8 cellular contexts compared by ENCODE assay signal in the genomic region with DNA sequence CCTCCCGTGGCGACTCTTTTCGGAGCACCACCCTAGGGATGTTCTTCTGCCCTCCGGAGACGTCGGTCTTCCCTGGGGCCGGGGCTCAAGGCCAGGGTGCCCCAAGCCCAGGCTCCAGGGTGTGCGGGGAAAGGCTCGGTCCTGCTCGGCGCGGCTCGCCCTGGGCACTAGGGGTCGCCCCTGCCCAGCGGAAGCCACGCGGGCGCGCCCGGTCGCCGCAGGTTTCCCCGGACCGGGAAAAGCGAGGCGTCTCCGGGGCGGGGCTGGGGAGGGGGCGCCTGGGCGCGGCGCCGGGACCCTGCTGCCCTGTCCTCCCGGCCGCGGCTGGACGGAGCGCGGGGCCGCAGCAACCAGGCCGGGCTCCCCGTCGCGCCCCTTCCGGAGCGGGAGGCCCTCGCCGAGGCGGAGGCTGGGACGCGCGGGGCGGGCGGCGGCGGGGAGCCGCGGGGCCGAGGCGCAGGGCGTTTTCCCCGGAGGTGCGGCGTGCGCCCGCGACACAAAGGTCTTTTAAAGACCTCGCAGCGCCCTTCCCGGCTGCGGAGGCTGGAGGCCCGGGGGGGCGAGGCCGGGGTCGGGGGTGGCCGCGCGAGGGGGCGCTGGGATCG.
DNase-seq lines count a peak whose midpoint lies in the region; ATAC-seq and TF ChIP-seq lines count a peak whose summit lies in the region.

No MANE protein-coding gene starts in this region.

- H4K20me1 ChIP-seq in DOHH2 (ENCODE audit: control insufficient read depth, insufficient read depth, low read depth, low read length) = no peaks in the 10 kb centered on the region
- H4K20me1 ChIP-seq in Karpas-422 (ENCODE audit: insufficient read depth, low read depth, low read length) = no peaks in the 10 kb centered on the region

- H3K4me1 ChIP-seq in DOHH2 (ENCODE audit: control insufficient read depth, low read length) = 0 out of 2 replicates have a peak, but pooled peaks cover 5% of the 10 kb centered on the region
- peaks cover 25% of the 10 kb centered on the region for H3K4me1 ChIP-seq in Karpas-422 (ENCODE audit: low read length)
- H3K4me1 ChIP-seq in upper lobe of left lung = peaks cover 19 to 36% (median 25%) of the 10 kb centered on the region in 4 donors

- peaks cover 7% of the 10 kb centered on the region for H3K4me1 Mint-ChIP-seq in activated naive CD8-positive, alpha-beta T cell (ENCODE audit: low read depth)

- no peak overlapping the region for H2AFZ ChIP-seq in Karpas-422 (ENCODE audit: low read length)

- H3K4me2 ChIP-seq in DOHH2 (ENCODE audit: low read length) (peak overlapping the region; percentile 62), Karpas-422 (ENCODE audit: low read depth, low read length, poor library complexity, severe bottlenecking) (peak overlapping the region; percentile 17)

- no peak for TF ChIP-seq EP300 in upper lobe of left lung (IDR thresholded peaks at IDR 0.05)

- H3K9me2 ChIP-seq in DOHH2 (replicated peaks; ENCODE audit: control insufficient read depth, low read length) (no peaks in the 10 kb centered on the region), Karpas-422 (replicated peaks; ENCODE audit: insufficient read depth, low read length) (no peaks in the 10 kb centered on the region)

- ATAC-seq in GM21723 (IDR thresholded peaks at IDR 0.05; ENCODE audit: unreplicated experiment) = peak; percentile 84
- peak; percentile 92 to 93 for ATAC-seq in left cardiac atrium
- ATAC-seq in upper lobe of left lung (ENCODE audit: low FRiP score in 2 of 2) = peak; percentile 91 to 95

- TF ChIP-seq POLR2A in upper lobe of left lung (IDR thresholded peaks at IDR 0.05) = no peak

- WGBS in upper lobe of left lung, 2 donors = 0% methylated on average over 15 of the region's 80 CpGs; no CpG with 5 or more reads in 1 of the 2 donors

- 0 out of 2 replicates have a peak overlapping the region, but pooled peaks have one; percentile 11 for H3K9ac ChIP-seq in Karpas-422 (ENCODE audit: low read length)

- no peaks in the 10 kb centered on the region for H3K9me3 Mint-ChIP-seq in activated naive CD8-positive, alpha-beta T cell (ENCODE audit: low read depth)

- peaks cover 17% of the 10 kb centered on the region for H3K27me3 ChIP-seq in DOHH2 (ENCODE audit: control insufficient read depth, low read length)
- H3K27me3 ChIP-seq in Karpas-422 (ENCODE audit: low read length) = no peaks in the 10 kb centered on the region
- H3K27me3 ChIP-seq in upper lobe of left lung = no peaks in the 10 kb centered on the region

- no peaks in the 10 kb centered on the region for H3K79me2 ChIP-seq in DOHH2 (ENCODE audit: control insufficient read depth, low read length)
- no peaks in the 10 kb centered on the region for H3K79me2 ChIP-seq in Karpas-422 (ENCODE audit: low read length)

- no peak overlapping the region for H3K27ac Mint-ChIP-seq in activated naive CD8-positive, alpha-beta T cell

- DNase-seq in Karpas-422 (peak; percentile 80), SKM-1 (lab: John Stamatoyannopoulos, UW; ENCODE audit: unreplicated experiment) (peak; percentile 36), left cardiac atrium (peak; percentile 82), posterior cingulate gyrus (peak; percentile 66 to 97 (median 80)), upper lobe of left lung (peak; percentile 84 to 97)

- intact Hi-C loops in left cardiac atrium (cut with DNase I) = loop anchor here (2.0 kb wide), 2 partner anchors 263 to 265 kb away; a partner anchor contains a TSS
- intact Hi-C loops in posterior cingulate gyrus (cut with DNase I) = loop anchor here (1.0 to 5.0 kb wide), 2 partner anchors 264 to 703 kb away; no protein-coding TSS in a partner anchor

- H3K27ac ChIP-seq in DOHH2 (ENCODE audit: low read depth, low read length) (no peak overlapping the region), Karpas-422 (ENCODE audit: low read length) (no peak overlapping the region), upper lobe of left lung (peak overlapping the region; percentile 43 to 78 (median 62))

- H3F3A ChIP-seq in DOHH2 (ENCODE audit: control insufficient read depth, insufficient read depth) = no peaks in the 10 kb centered on the region

- H3K36me3 Mint-ChIP-seq in activated naive CD8-positive, alpha-beta T cell = no peaks in the 10 kb centered on the region

- H3K9me3 ChIP-seq in DOHH2 (ENCODE audit: control insufficient read depth, insufficient read depth, low read length) = no peaks in the 10 kb centered on the region
- no peaks in the 10 kb centered on the region for H3K9me3 ChIP-seq in Karpas-422 (ENCODE audit: low read length)
- H3K9me3 ChIP-seq in upper lobe of left lung = peaks cover 0 to 6% (median 5%) of the 10 kb centered on the region in 4 donors

- no peaks in the 10 kb centered on the region for H3K36me3 ChIP-seq in DOHH2 (ENCODE audit: control insufficient read depth, low read length)
- H3K36me3 ChIP-seq in Karpas-422 (ENCODE audit: insufficient read depth, low read length) = no peaks in the 10 kb centered on the region
- no peaks in the 10 kb centered on the region for H3K36me3 ChIP-seq in upper lobe of left lung

- H3K4me3 Mint-ChIP-seq in activated naive CD8-positive, alpha-beta T cell = peak overlapping the region; percentile 27

- H3K4me3 ChIP-seq in DOHH2 (ENCODE audit: low read length) (peak overlapping the region; percentile 53), Karpas-422 (ENCODE audit: low read length) (no peak overlapping the region), upper lobe of left lung (peak overlapping the region; percentile 60 to 85 (median 76))

- peak; percentile 65 for TF ChIP-seq CTCF in DOHH2 (IDR thresholded peaks at IDR 0.05; ENCODE audit: low read depth, low read length, poor library complexity, severe bottlenecking)
- peak; percentile 77 to 97 (median 96) for TF ChIP-seq CTCF in upper lobe of left lung (IDR thresholded peaks at IDR 0.05)

- H3K27me3 Mint-ChIP-seq in activated naive CD8-positive, alpha-beta T cell = peaks cover 5% of the 10 kb centered on the region

Comparison
In these comparisons a context has a peak if more than half of its experiments do, and no peak if none do; other contexts are left out.
1. H3K27ac ChIP-seq: peak in upper lobe of left lung (4 of 4); none in DOHH2 (single experiment) and Karpas-422 (single experiment).
2. DNase-seq: peak in every context shown above with its lines; median percentile 90 in upper lobe of left lung; 82 in left cardiac atrium; 80 in Karpas-422; 80 in posterior cingulate gyrus; 36 in SKM-1.
3. Peak in every context shown above with its lines, with median percentiles within 50 percentile points of each other: ATAC-seq.